2 cellular contexts compared by ENCODE assay signal in genomic region chr17:30915833-30916611, GRCh38.
A peak's percentile ranks its signal among the peaks of the same experiment; 100 is the strongest.
TF ChIP-seq lines count a peak whose summit lies in the region.

No MANE protein-coding gene starts in this region.

TF ChIP-seq in HepG2, 621 proteins besides CTCF, POLR2A, EP300 and RAD21 (continues in another document):
- TF ChIP-seq ATM (IDR thresholded peaks at IDR 0.05; ENCODE audit: borderline replicate concordance) = no peak
- TF ChIP-seq NONO (IDR thresholded peaks at IDR 0.05) = no peak
- 0 out of 2 replicates have a peak, but pooled peaks have one; percentile 45 for TF ChIP-seq NONO (CRISPR knock-in tag; conservative IDR thresholded peaks at IDR 0.05)
- no peak for TF ChIP-seq ZFP37 (CRISPR knock-in tag; IDR thresholded peaks at IDR 0.05; ENCODE audit: borderline replicate concordance)
- no peak for TF ChIP-seq ZNF280D (CRISPR knock-in tag; IDR thresholded peaks at IDR 0.05)
- no peak for TF ChIP-seq TRIM24 (CRISPR knock-in tag; IDR thresholded peaks at IDR 0.05)
- no peak for TF ChIP-seq ZNF780A (CRISPR knock-in tag; IDR thresholded peaks at IDR 0.05)
- TF ChIP-seq ZFP90 (CRISPR knock-in tag; IDR thresholded peaks at IDR 0.05; ENCODE audit: borderline replicate concordance) = no peak
- TF ChIP-seq KDM5A (IDR thresholded peaks at IDR 0.05; ENCODE audit: borderline replicate concordance, low read length) = no peak
- TF ChIP-seq ZNF24 (IDR thresholded peaks at IDR 0.05) = peak; percentile 55; the same call in 1 of the 2 replicates
- peak; percentile 72; the same call in 1 of the 2 replicates for TF ChIP-seq ZFP36L1 (CRISPR knock-in tag; IDR thresholded peaks at IDR 0.05)
- TF ChIP-seq TARDBP (CRISPR knock-in tag; IDR thresholded peaks at IDR 0.05) = peak; percentile 23; the same call in 1 of the 2 replicates
- TF ChIP-seq ZNF709 (CRISPR knock-in tag; IDR thresholded peaks at IDR 0.05) = no peak
- no peak for TF ChIP-seq RORA (CRISPR knock-in tag; IDR thresholded peaks at IDR 0.05)
- TF ChIP-seq SKI (IDR thresholded peaks at IDR 0.05; ENCODE audit: partially characterized antibody) = peak; percentile 58
- TF ChIP-seq KLF16 (CRISPR knock-in tag; IDR thresholded peaks at IDR 0.05) = peak in 1 of 2 experiments; percentile 72; a peak in 1 of 4 replicates
- no peak for TF ChIP-seq PATZ1 (CRISPR knock-in tag; IDR thresholded peaks at IDR 0.05)
- no peak for TF ChIP-seq ZNF225 (CRISPR knock-in tag; IDR thresholded peaks at IDR 0.05)
- peak; percentile 37; the same call in 1 of the 2 replicates for TF ChIP-seq FOXO1 (CRISPR knock-in tag; IDR thresholded peaks at IDR 0.05)
- peak; percentile 80 for TF ChIP-seq BCL6 (CRISPR knock-in tag; IDR thresholded peaks at IDR 0.05)
- TF ChIP-seq ZC3H4 (CRISPR knock-in tag; IDR thresholded peaks at IDR 0.05; ENCODE audit: borderline replicate concordance) = no peak
- TF ChIP-seq ZNF652 (CRISPR knock-in tag; IDR thresholded peaks at IDR 0.05; ENCODE audit: borderline replicate concordance, low read depth) = peak; percentile 23; the same call in 1 of the 2 replicates
- TF ChIP-seq ZNF256 (CRISPR knock-in tag; conservative IDR thresholded peaks at IDR 0.05) = no peak
- no peak for TF ChIP-seq POLR2AphosphoS5 (IDR thresholded peaks at IDR 0.05; ENCODE audit: low read depth, low read length)
- TF ChIP-seq CBFB (CRISPR knock-in tag; IDR thresholded peaks at IDR 0.05) = no peak
- TF ChIP-seq SOX5 (CRISPR knock-in tag; IDR thresholded peaks at IDR 0.05; ENCODE audit: borderline replicate concordance) = peak; percentile 87; the same call in 1 of the 2 replicates
- TF ChIP-seq LBX2 (CRISPR knock-in tag; IDR thresholded peaks at IDR 0.05; ENCODE audit: borderline replicate concordance) = no peak
- TF ChIP-seq ZNF614 (CRISPR knock-in tag; IDR thresholded peaks at IDR 0.05; ENCODE audit: borderline replicate concordance) = no peak

TF ChIP-seq in SK-N-SH, 30 proteins besides CTCF, POLR2A, EP300 and RAD21:
- TF ChIP-seq TEAD4 (IDR thresholded peaks at IDR 0.05; ENCODE audit: borderline replicate concordance, insufficient read depth) (no peak), ELF1 (IDR thresholded peaks at IDR 0.05) (no peak), GATA2 (CRISPR knock-in tag; IDR thresholded peaks at IDR 0.05) (no peak)
